ENCODE assay signal across 1 cellular context in genomic region chr10:79378383-79378646, GRCh38.
A peak's percentile ranks its signal among the peaks of the same experiment; 100 is the strongest.
TF ChIP-seq lines count a peak whose summit lies in the region.

No MANE protein-coding gene starts in this region.

TF ChIP-seq in HepG2, 621 proteins besides CTCF, POLR2A, EP300 and RAD21 (continued from another document):
- no peak for TF ChIP-seq AGO2 (optimal IDR thresholded peaks at IDR 0.05; ENCODE audit: low read depth, low read length)
- TF ChIP-seq LBX2 (CRISPR knock-in tag; IDR thresholded peaks at IDR 0.05; ENCODE audit: borderline replicate concordance) = 0 out of 2 replicates have a peak, but pooled peaks have one; percentile 20
- TF ChIP-seq ZBTB26 (CRISPR knock-in tag; IDR thresholded peaks at IDR 0.05; ENCODE audit: borderline replicate concordance) = no peak
- TF ChIP-seq RNF219 (CRISPR knock-in tag; IDR thresholded peaks at IDR 0.05) = no peak
- no peak for TF ChIP-seq TERF1 (CRISPR knock-in tag; IDR thresholded peaks at IDR 0.05)
- TF ChIP-seq ZNF230 (CRISPR knock-in tag; IDR thresholded peaks at IDR 0.05) = no peak
- 0 out of 2 replicates have a peak, but pooled peaks have one; percentile 23 for TF ChIP-seq HES4 (CRISPR knock-in tag; IDR thresholded peaks at IDR 0.05; ENCODE audit: borderline replicate concordance)
- no peak for TF ChIP-seq ZNF335 (CRISPR knock-in tag; IDR thresholded peaks at IDR 0.05)
- no peak for TF ChIP-seq ZNF597 (CRISPR knock-in tag; IDR thresholded peaks at IDR 0.05)
- TF ChIP-seq FOXA1 (IDR thresholded peaks at IDR 0.05) = no peak
- no peak for TF ChIP-seq FOXA1 (CRISPR knock-in tag; IDR thresholded peaks at IDR 0.05)
- TF ChIP-seq SKIL (CRISPR knock-in tag; IDR thresholded peaks at IDR 0.05; ENCODE audit: borderline replicate concordance) = peak; percentile 37; the same call in 1 of the 2 replicates
- TF ChIP-seq ZBTB10 (CRISPR knock-in tag; IDR thresholded peaks at IDR 0.05; ENCODE audit: borderline replicate concordance) = no peak
TF ChIP-seq in HepG2: peak in this region for 5.
